ENCODE assay signal across 8 cellular contexts in the genomic region with DNA sequence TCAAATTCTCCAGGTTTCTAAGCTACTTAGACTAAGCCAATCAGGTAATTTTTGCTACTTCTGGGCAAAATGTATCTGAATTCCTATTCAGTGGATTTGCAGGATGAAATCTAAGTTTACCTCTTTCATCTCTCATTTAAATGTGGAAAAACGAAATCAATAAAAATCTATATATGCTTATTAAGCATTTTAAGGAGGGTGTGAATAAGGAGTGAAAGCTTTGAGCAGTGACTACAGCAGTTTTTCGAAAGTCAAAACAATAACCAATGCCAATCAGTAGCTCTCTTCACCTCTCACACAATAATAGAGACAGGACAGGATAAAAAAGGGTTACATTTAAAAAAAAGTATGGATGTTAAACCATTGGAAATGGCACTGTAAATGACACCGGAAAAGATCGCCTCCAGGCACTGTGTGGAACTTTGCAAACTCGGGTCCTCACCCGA. TPM values are rescaled to one million over a fixed set of nuclear protein-coding genes. Genes with fewer than 3 reads are reported as not detected.
DNase-seq lines count a peak whose midpoint lies in the region; ATAC-seq, FAIRE-seq and TF ChIP-seq lines count a peak whose summit lies in the region.

No MANE protein-coding gene starts in this region.

- H3K4me3 Mint-ChIP-seq in natural killer cell, result peak overlapping the region; percentile 95

- no peaks in the 10 kb centered on the region for H3K9me3 Mint-ChIP-seq in natural killer cell

- peak overlapping the region; percentile 40 to 87 (median 43) for H3K4me3 ChIP-seq in mammary epithelial cell (replicated peaks in 1 of 3; ENCODE audit: insufficient read depth in 1 of 3, low read depth in 2 of 3, low read length in 3 of 3)
- peak overlapping the region in 1 of 2 donors; percentile 12 for H3K4me3 ChIP-seq in small intestine (ENCODE audit: low read depth in 1 of 2, low read length in 2 of 2)

- WGBS in mammary epithelial cell (ENCODE audit: low coverage, missing lambda C conversion rate), result 3% methylated on average over 4 of the region's 6 CpGs
- WGBS in small intestine, 3 donors, result 1% methylated on average over 6 of the region's 6 CpGs

- peaks cover 18 to 21% of the 10 kb centered on the region in 2 donors for H3K27me3 Mint-ChIP-seq in natural killer cell (ENCODE audit: low read depth in 2 of 2)

- H3K27me3 ChIP-seq in mammary epithelial cell (ENCODE audit: insufficient read depth, low read length) (no peaks in the 10 kb centered on the region), small intestine (ENCODE audit: control insufficient read depth in 2 of 2, insufficient read depth in 2 of 2, low read length in 2 of 2) (no peaks in the 10 kb centered on the region)

- no TSS peak for BruUV-seq in mammary epithelial cell (replicated peaks; lab: Mats Ljungman, UMichigan)

- peaks cover 5% of the 10 kb centered on the region for H3K4me1 ChIP-seq in mammary epithelial cell (ENCODE audit: insufficient read depth, low read length)
- no peaks in the 10 kb centered on the region for H3K4me1 ChIP-seq in small intestine (ENCODE audit: control insufficient read depth in 2 of 2, insufficient read depth in 1 of 2, low read depth in 1 of 2, low read length in 1 of 2)

- H3K36me3 ChIP-seq in mammary epithelial cell (ENCODE audit: insufficient read depth, low read length) (no peaks in the 10 kb centered on the region), small intestine (ENCODE audit: control insufficient read depth in 2 of 2, insufficient read depth in 2 of 2, low read length in 2 of 2) (no peaks in the 10 kb centered on the region)

- H3K36me3 Mint-ChIP-seq in natural killer cell, result no peaks in the 10 kb centered on the region

- dilution Hi-C loops in mammary epithelial cell (cut with HindIII; ENCODE audit: low sequenced_read_pairs), result no loop called here

- in situ Hi-C loops in mammary epithelial cell (cut with MboI; ENCODE audit: low sequenced_read_pairs in 2 of 2), result no loop called here

- H3K27ac Mint-ChIP-seq in natural killer cell, result peak overlapping the region; percentile 84 to 86

- peaks cover 22% of the 10 kb centered on the region for H3K79me2 ChIP-seq in mammary epithelial cell (ENCODE audit: insufficient read depth, low read length)

- intact Hi-C loops in mammary epithelial cell (cut with micrococcal nuclease), result no loop called here
- intact Hi-C loops in natural killer cell (cut with micrococcal nuclease), result loop anchor here (1.0 to 10.0 kb wide), 3 partner anchors 102 to 1646 kb away; a partner anchor contains a TSS
- intact Hi-C loops in head of caudate nucleus (cut with DNase I), result loop anchor here (10.0 kb wide), 1 partner anchor 101 kb away; a partner anchor contains a TSS

- FAIRE-seq in small intestine (lab: Jason Lieb, UNC), result no peak

- DNase-seq in DMS53 treated with DMSO at 0.1 percent for 48 hours (lab: John Stamatoyannopoulos, UW; ENCODE audit: unreplicated experiment) (peak; percentile 32), DMS53 (lab: John Stamatoyannopoulos, UW) (no peak), mammary epithelial cell (no peak), natural killer cell (no peak), small intestine (no peak), head of caudate nucleus (no peak), NCI-H748 treated with DMSO at 0.1 percent for 48 hours (lab: John Stamatoyannopoulos, UW) (no peak)

- peaks cover 16 to 21% of the 10 kb centered on the region in 2 donors for H3K4me1 Mint-ChIP-seq in natural killer cell

- TF ChIP-seq CTCF in mammary epithelial cell (conservative IDR thresholded peaks at IDR 0.05 in 1 of 2, IDR thresholded peaks at IDR 0.05 in 1 of 2; ENCODE audit: extremely low read depth in 1 of 2, insufficient read depth in 1 of 2, low read depth in 1 of 2, low read length in 2 of 2) (no peak), natural killer cell (IDR thresholded peaks at IDR 0.05) (no peak)

- no peaks in the 10 kb centered on the region for H3K9me3 ChIP-seq in mammary epithelial cell (replicated peaks; ENCODE audit: insufficient read depth, low read length)
- H3K9me3 ChIP-seq in small intestine (ENCODE audit: control insufficient read depth, low read depth), result no peaks in the 10 kb centered on the region

- ATAC-seq in HG03378 (IDR thresholded peaks at IDR 0.05; ENCODE audit: unreplicated experiment), result peak; percentile 27
- ATAC-seq in natural killer cell, result no peak

- H3K27ac ChIP-seq in mammary epithelial cell (ENCODE audit: insufficient read depth, low read depth, low read length), result peak overlapping the region; percentile 16
- peak overlapping the region in 1 of 2 donors; percentile 67 for H3K27ac ChIP-seq in small intestine (ENCODE audit: low read depth in 1 of 2, low read length in 1 of 2)

- CTCF ChIA-PET in mammary epithelial cell (lab: Charles Lee; ENCODE audit: low non-redundant PET), result interaction anchor here (0.7 kb wide), 1 partner anchor 157 kb away, joined by 4 read pairs; no protein-coding TSS in a partner anchor

- peak overlapping the region; percentile 69 for H3K4me2 ChIP-seq in mammary epithelial cell (ENCODE audit: insufficient read depth, low read depth, low read length)

- no peak overlapping the region for H3K9ac ChIP-seq in mammary epithelial cell (ENCODE audit: insufficient read depth, low read length)

- H4K20me1 ChIP-seq in mammary epithelial cell (ENCODE audit: insufficient read depth, low read length), result no peaks in the 10 kb centered on the region

- H2AFZ ChIP-seq in mammary epithelial cell (ENCODE audit: low read depth, low read length), result peak overlapping the region; percentile 62

RNA-seq across cellular contexts. Expression of a gene that starts 0.5 kb away (rescaled TPM):
- total RNA-seq in mammary epithelial cell, result 10 to 100 TPM; 15.8 to 16.0 TPM
- 10.1 TPM for polyA plus RNA-seq in mammary epithelial cell
- polyA minus RNA-seq in mammary epithelial cell, result 6.1 TPM
- total RNA-seq in natural killer cell, result 10 to 100 TPM; 11.1 to 13.7 (median 12.8) TPM
- 10 to 100 TPM; 13.0 to 16.2 (median 13.4) TPM for polyA plus RNA-seq in small intestine
